ENCODE assay signal across 16 cellular contexts in genomic region chr10:97063983-97064837, GRCh38.
DNase-seq lines count a peak whose midpoint lies in the region; ATAC-seq, FAIRE-seq and TF ChIP-seq lines count a peak whose summit lies in the region.
"Had no signal": no experiment of that assay in that cellular context is flagged by ENCODE, and none has a peak within 500 bp of the region (broad histone marks: within the 10 kb centered on the region; RNA-seq: fewer than 3 reads in every experiment).

No MANE protein-coding gene starts in this region.

- H3K14ac ChIP-seq in H1 (ENCODE audit: insufficient read length), result no peak overlapping the region

- peaks cover 0 to 2% of the 10 kb centered on the region in 2 experiments for H4K20me1 ChIP-seq in H1 (replicated peaks in 1 of 2; ENCODE audit: control insufficient read depth in 1 of 2, insufficient read depth in 2 of 2, low read length in 2 of 2)
- no peaks in the 10 kb centered on the region for H4K20me1 ChIP-seq in osteoblast (ENCODE audit: insufficient read depth, low read length)
- H4K20me1 ChIP-seq: BLaER1 had no signal

- no peak for TF ChIP-seq EP300 in H1 (IDR thresholded peaks at IDR 0.05; ENCODE audit: borderline replicate concordance in 1 of 2, low read depth in 2 of 2, low read length in 2 of 2)

- DNase-seq in NCI-H345 (lab: John Stamatoyannopoulos, UW) (peak; percentile 25), NCI-H345 treated with DMSO at 0.1 percent for 48 hours (lab: John Stamatoyannopoulos, UW; ENCODE audit: unreplicated experiment) (no peak), H1 (ENCODE audit: low read depth in 1 of 2, low spot score in 2 of 2) (no peak), osteoblast (ENCODE audit: insufficient read length, low spot score, missing footprints) (peak; percentile 81), activated gamma-delta T cell treated with Interleukin-2 at 50 U/mL for 16 hours (no peak)
- DNase-seq: AML-193; CD4-positive, CD25-positive, alpha-beta regulatory T cell; H9 had no signal

- POLR2A ChIA-PET in H1 (lab: Charles Lee; ENCODE audit: partially characterized antibody), result interaction anchor here (0.6 kb wide), 1 partner anchor 502 kb away, joined by 3 read pairs; no protein-coding TSS in a partner anchor

- H3K27me3 ChIP-seq in H1 (replicated peaks in 1 of 4; ENCODE audit: control insufficient read depth in 3 of 4, extremely low read depth in 1 of 4, insufficient read depth in 3 of 4, low read length in 3 of 4) (no peaks in the 10 kb centered on the region; a peak in 1 of 7 replicates), osteoblast (ENCODE audit: insufficient read depth, low read length) (peaks cover 4% of the 10 kb centered on the region)
- H3K27me3 ChIP-seq: BLaER1 had no signal

- H3K4ac ChIP-seq in H1 (replicated peaks; ENCODE audit: insufficient read length, low read depth, low read length), result no peak overlapping the region

- H3K9me3 ChIP-seq in H1 (ENCODE audit: insufficient read depth in 2 of 2, low read depth in 1 of 2, low read length in 1 of 2) (no peaks in the 10 kb centered on the region), osteoblast (ENCODE audit: low read depth, low read length) (no peaks in the 10 kb centered on the region)
- H3K9me3 ChIP-seq: BLaER1 had no signal

- H3K4me2 ChIP-seq in H1 (ENCODE audit: insufficient read depth in 1 of 2, low read depth in 2 of 2, low read length in 2 of 2), result no peak overlapping the region
- H3K4me2 ChIP-seq in osteoblast (ENCODE audit: insufficient read depth, low read length), result no peak overlapping the region
- H3K4me2 ChIP-seq: BLaER1 had no signal

- H2AK5ac ChIP-seq in H1 (ENCODE audit: low read depth, low read length), result peak overlapping the region; percentile 65; the same call in 1 of the 2 replicates

- H2BK5ac ChIP-seq in H1 (ENCODE audit: low read depth, low read length), result no peak overlapping the region

- no peak overlapping the region for H3K23ac ChIP-seq in H1 (ENCODE audit: insufficient read length)

- H3K27ac ChIP-seq in H1 (ENCODE audit: low read depth, low read length), result no peak overlapping the region
- H3K27ac ChIP-seq in osteoblast (ENCODE audit: low read depth, low read length), result no peak overlapping the region
- H3K27ac ChIP-seq: 22Rv1, BLaER1, GM23248 had no signal

- H2BK20ac ChIP-seq in H1 (ENCODE audit: low read length), result no peak overlapping the region

- no peak for TF ChIP-seq POLR2A in H1 (IDR thresholded peaks at IDR 0.05; ENCODE audit: control extremely low read depth in 1 of 2, low read depth in 2 of 2, low read length in 2 of 2)

- no peak overlapping the region for H2AFZ ChIP-seq in H1 (ENCODE audit: low read length)
- no peak overlapping the region for H2AFZ ChIP-seq in osteoblast (ENCODE audit: low read length)
- H2AFZ ChIP-seq: GM23248 had no signal

- H3K4me1 ChIP-seq in H1 (replicated peaks in 1 of 4; ENCODE audit: control insufficient read depth in 3 of 4, insufficient read depth in 4 of 4, low read length in 3 of 4), result peaks cover 0 to 14% (median 7%) of the 10 kb centered on the region in 4 experiments; a peak in 5 of 7 replicates
- no peaks in the 10 kb centered on the region for H3K4me1 ChIP-seq in osteoblast (ENCODE audit: insufficient read depth, low read length)

- CTCF ChIA-PET in H1 (lab: Charles Lee; ENCODE audit: partially characterized antibody), result interaction anchor here (1.0 to 42.3 kb wide), 12 partner anchors 6 to 153 kb away, joined by 3 to 1348 read pairs (median 48); partner anchors contain the start of gene SLIT1

- H3K4me3 ChIP-seq in H1 (ENCODE audit: extremely low read depth in 1 of 4, insufficient read depth in 2 of 4, low read depth in 3 of 4, low read length in 4 of 4), result no peak overlapping the region
- no peak overlapping the region for H3K4me3 ChIP-seq in osteoblast (ENCODE audit: insufficient read depth, low read length)
- H3K4me3 ChIP-seq: BLaER1, GM23248 had no signal

- FAIRE-seq in H1 (lab: Jason Lieb, UNC), result no peak
- FAIRE-seq: HepG2, HTR-8/SVneo had no signal

- ATAC-seq in GM18520 (IDR thresholded peaks at IDR 0.05; ENCODE audit: unreplicated experiment) (no peak), HG02623 (IDR thresholded peaks at IDR 0.05; ENCODE audit: unreplicated experiment) (no peak), HG02610 (IDR thresholded peaks at IDR 0.05; ENCODE audit: unreplicated experiment) (no peak)
- ATAC-seq: HepG2 had no signal

- H3K23me2 ChIP-seq in H1 (ENCODE audit: low read depth, low read length), result no peaks in the 10 kb centered on the region; the same call in 1 of the 2 replicates

- no peak overlapping the region for H2BK12ac ChIP-seq in H1 (ENCODE audit: low read depth, low read length)

- no peak overlapping the region for H4K5ac ChIP-seq in H1 (ENCODE audit: insufficient read length, low read depth, low read length)

- no peak overlapping the region for H4K91ac ChIP-seq in H1 (replicated peaks; ENCODE audit: insufficient read length, low read length)

- H2BK120ac ChIP-seq in H1 (replicated peaks; ENCODE audit: low read depth, low read length), result no peak overlapping the region

- H3K79me2 ChIP-seq in H1 (ENCODE audit: control insufficient read depth in 1 of 2, insufficient read depth in 2 of 2, low read length in 2 of 2), result no peaks in the 10 kb centered on the region
- H3K79me2 ChIP-seq in osteoblast (ENCODE audit: insufficient read depth, low read length), result no peaks in the 10 kb centered on the region

- no peak overlapping the region for H3K18ac ChIP-seq in H1 (ENCODE audit: extremely low read depth, low read length)

- H2BK15ac ChIP-seq in H1 (ENCODE audit: low read length), result 0 out of 2 replicates have a peak overlapping the region, but pooled peaks have one; percentile 46

- H3K79me1 ChIP-seq in H1 (ENCODE audit: low read depth, low read length), result no peaks in the 10 kb centered on the region

- TF ChIP-seq CTCF in H1 (IDR thresholded peaks at IDR 0.05; ENCODE audit: control extremely low read depth in 1 of 3, insufficient read depth in 1 of 3, low read depth in 1 of 3, low read length in 3 of 3) (no peak), osteoblast (IDR thresholded peaks at IDR 0.05; ENCODE audit: extremely low read depth, low read depth, low read length) (no peak)

- no peak overlapping the region; the same call in 1 of the 2 replicates for H4K8ac ChIP-seq in H1 (ENCODE audit: extremely low read depth, insufficient read depth, low read length)

- TF ChIP-seq RAD21 in H1 (IDR thresholded peaks at IDR 0.05 in 1 of 2, conservative IDR thresholded peaks at IDR 0.05 in 1 of 2; ENCODE audit: low read depth in 2 of 2, low read length in 2 of 2), result no peak

- no peak overlapping the region for H3K9ac ChIP-seq in H1 (replicated peaks in 1 of 4; ENCODE audit: extremely low read depth in 1 of 4, low read depth in 3 of 4, low read length in 3 of 4)
- H3K9ac ChIP-seq: BLaER1, GM23248 had no signal

- H3K36me3 ChIP-seq in H1 (ENCODE audit: control insufficient read depth in 2 of 4, insufficient read depth in 4 of 4, low read length in 3 of 4) (no peaks in the 10 kb centered on the region), osteoblast (ENCODE audit: insufficient read depth, low read length) (no peaks in the 10 kb centered on the region)
- H3K36me3 ChIP-seq: BLaER1 had no signal

- WGBS in H1 (ENCODE audit: extremely low coverage in 1 of 2, insufficient coverage in 1 of 2, insufficient read length in 1 of 2, insufficient replicate concordance in 2 of 2, low coverage in 1 of 2, low lambda C conversion rate in 2 of 2, missing lambda C conversion rate in 1 of 2), 2 experiments, result 93% methylated on average over 24 of the region's 24 CpGs; no CpG with 5 or more reads in 1 of the 2 experiments

- no peak overlapping the region for H3K56ac ChIP-seq in H1 (replicated peaks; ENCODE audit: insufficient read length, low read depth, low read length)

TF ChIP-seq in H1, 55 proteins besides CTCF, POLR2A, EP300 and RAD21 (continues in another document):
- TF ChIP-seq ATF2 (IDR thresholded peaks at IDR 0.05; ENCODE audit: low read length) (no peak), NANOG (IDR thresholded peaks at IDR 0.05; ENCODE audit: insufficient read depth, low read depth, low read length, poor library complexity, severe bottlenecking) (no peak), TAF1 (IDR thresholded peaks at IDR 0.05; ENCODE audit: low read depth, low read length) (no peak)

Comparison
In these comparisons a context has a peak if more than half of its experiments do, and no peak if none do; other contexts are left out.
1. DNase-seq: peak in NCI-H345 (single experiment) and osteoblast (single experiment); none in NCI-H345 treated with DMSO at 0.1 percent for 48 hours (single experiment), H1 (0 of 2) and activated gamma-delta T cell treated with Interleukin-2 at 50 U/mL for 16 hours (single experiment).